ENCODE assay signal across 1 cellular context in the genomic region with DNA sequence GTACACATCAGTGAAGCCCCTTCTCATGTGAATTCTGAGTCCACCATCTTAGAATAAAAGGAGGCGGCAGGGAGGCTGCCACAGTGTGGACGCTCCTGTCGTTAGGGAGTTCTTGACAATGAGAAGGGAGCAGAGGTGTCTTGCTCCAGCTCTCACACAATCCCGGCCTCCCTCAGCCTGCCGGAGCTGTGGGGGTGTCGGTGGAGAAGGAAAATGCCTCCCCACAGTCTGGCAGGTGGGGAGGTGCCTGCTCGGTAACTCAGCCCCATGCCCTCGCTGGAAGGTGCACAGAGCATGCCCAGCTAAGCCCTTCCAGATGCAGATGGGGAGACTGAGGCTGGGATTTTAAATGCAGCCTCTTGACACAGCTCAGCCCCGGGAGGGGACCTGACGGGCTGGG.
TF ChIP-seq lines count a peak whose summit lies in the region.

No MANE protein-coding gene starts in this region.

TF ChIP-seq in IMR-90, 13 proteins besides CTCF, POLR2A, EP300 and RAD21:
- no peak for TF ChIP-seq CEBPB (IDR thresholded peaks at IDR 0.05; ENCODE audit: low read depth, low read length)
- no peak for TF ChIP-seq RFX5 (IDR thresholded peaks at IDR 0.05; ENCODE audit: low read depth, low read length)
- TF ChIP-seq NFE2L2 (IDR thresholded peaks at IDR 0.05; ENCODE audit: low read depth, low read length): no peak
- TF ChIP-seq BHLHE40 (IDR thresholded peaks at IDR 0.05; ENCODE audit: low read depth, low read length): no peak
- no peak for TF ChIP-seq ELK1 (IDR thresholded peaks at IDR 0.05; ENCODE audit: borderline replicate concordance, low read depth, low read length)
- TF ChIP-seq MAZ (IDR thresholded peaks at IDR 0.05; ENCODE audit: borderline replicate concordance, low read depth, low read length): no peak
- TF ChIP-seq, protein P1, sequence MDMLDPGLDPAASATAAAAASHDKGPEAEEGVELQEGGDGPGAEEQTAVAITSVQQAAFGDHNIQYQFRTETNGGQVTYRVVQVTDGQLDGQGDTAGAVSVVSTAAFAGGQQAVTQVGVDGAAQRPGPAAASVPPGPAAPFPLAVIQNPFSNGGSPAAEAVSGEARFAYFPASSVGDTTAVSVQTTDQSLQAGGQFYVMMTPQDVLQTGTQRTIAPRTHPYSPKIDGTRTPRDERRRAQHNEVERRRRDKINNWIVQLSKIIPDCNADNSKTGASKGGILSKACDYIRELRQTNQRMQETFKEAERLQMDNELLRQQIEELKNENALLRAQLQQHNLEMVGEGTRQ (IDR thresholded peaks at IDR 0.05; ENCODE audit: low read depth, low read length): no peak
- no peak for TF ChIP-seq MXI1 (IDR thresholded peaks at IDR 0.05; ENCODE audit: borderline replicate concordance, low read depth, low read length)
- no peak for TF ChIP-seq SMC3 (IDR thresholded peaks at IDR 0.05; ENCODE audit: low read depth, low read length)
- TF ChIP-seq FOS (IDR thresholded peaks at IDR 0.05; ENCODE audit: low read depth, low read length): no peak
- no peak for TF ChIP-seq CHD1 (IDR thresholded peaks at IDR 0.05; ENCODE audit: low read depth, low read length)
- TF ChIP-seq RCOR1 (IDR thresholded peaks at IDR 0.05; ENCODE audit: insufficient replicate concordance, low read length): no peak
- TF ChIP-seq MAFK (IDR thresholded peaks at IDR 0.05; ENCODE audit: low read depth, low read length): no peak
